ENCODE assay signal across 1 cellular context in the genomic region with DNA sequence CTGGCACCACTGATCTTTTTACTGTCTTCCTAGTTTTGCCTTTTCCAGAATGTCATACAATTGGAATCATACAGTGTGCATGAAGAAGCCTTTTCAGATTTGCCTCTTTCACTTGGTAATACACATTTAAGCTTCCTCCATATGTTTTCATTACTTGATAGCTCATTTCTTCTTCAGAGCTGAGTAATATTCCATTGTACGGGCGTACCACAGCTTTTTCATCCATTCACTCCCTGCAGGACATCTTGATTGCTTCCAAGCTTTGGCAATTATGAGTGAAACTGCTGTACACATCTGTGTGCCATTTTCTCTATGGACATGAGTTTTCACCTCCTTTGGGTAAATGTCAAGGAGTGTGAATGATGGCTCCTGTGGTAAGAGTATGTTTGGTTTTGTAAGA.
TF ChIP-seq lines count a peak whose summit lies in the region.

No MANE protein-coding gene starts in this region.

TF ChIP-seq in GM12878, 131 proteins besides CTCF, POLR2A, EP300 and RAD21 (continued from another document):
- TF ChIP-seq, protein P1, sequence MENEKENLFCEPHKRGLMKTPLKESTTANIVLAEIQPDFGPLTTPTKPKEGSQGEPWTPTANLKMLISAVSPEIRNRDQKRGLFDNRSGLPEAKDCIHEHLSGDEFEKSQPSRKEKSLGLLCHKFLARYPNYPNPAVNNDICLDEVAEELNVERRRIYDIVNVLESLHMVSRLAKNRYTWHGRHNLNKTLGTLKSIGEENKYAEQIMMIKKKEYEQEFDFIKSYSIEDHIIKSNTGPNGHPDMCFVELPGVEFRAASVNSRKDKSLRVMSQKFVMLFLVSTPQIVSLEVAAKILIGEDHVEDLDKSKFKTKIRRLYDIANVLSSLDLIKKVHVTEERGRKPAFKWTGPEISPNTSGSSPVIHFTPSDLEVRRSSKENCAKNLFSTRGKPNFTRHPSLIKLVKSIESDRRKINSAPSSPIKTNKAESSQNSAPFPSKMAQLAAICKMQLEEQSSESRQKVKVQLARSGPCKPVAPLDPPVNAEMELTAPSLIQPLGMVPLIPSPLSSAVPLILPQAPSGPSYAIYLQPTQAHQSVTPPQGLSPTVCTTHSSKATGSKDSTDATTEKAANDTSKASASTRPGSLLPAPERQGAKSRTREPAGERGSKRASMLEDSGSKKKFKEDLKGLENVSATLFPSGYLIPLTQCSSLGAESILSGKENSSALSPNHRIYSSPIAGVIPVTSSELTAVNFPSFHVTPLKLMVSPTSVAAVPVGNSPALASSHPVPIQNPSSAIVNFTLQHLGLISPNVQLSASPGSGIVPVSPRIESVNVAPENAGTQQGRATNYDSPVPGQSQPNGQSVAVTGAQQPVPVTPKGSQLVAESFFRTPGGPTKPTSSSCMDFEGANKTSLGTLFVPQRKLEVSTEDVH (IDR thresholded peaks at IDR 0.05; ENCODE audit: low read depth, partially characterized antibody): no peak
- TF ChIP-seq, protein P2, sequence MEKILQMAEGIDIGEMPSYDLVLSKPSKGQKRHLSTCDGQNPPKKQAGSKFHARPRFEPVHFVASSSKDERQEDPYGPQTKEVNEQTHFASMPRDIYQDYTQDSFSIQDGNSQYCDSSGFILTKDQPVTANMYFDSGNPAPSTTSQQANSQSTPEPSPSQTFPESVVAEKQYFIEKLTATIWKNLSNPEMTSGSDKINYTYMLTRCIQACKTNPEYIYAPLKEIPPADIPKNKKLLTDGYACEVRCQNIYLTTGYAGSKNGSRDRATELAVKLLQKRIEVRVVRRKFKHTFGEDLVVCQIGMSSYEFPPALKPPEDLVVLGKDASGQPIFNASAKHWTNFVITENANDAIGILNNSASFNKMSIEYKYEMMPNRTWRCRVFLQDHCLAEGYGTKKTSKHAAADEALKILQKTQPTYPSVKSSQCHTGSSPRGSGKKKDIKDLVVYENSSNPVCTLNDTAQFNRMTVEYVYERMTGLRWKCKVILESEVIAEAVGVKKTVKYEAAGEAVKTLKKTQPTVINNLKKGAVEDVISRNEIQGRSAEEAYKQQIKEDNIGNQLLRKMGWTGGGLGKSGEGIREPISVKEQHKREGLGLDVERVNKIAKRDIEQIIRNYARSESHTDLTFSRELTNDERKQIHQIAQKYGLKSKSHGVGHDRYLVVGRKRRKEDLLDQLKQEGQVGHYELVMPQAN (conservative IDR thresholded peaks at IDR 0.05): no peak
- no peak for TF ChIP-seq ZNF217 (IDR thresholded peaks at IDR 0.05)
